ENCODE assay signal across 1 cellular context in genomic region chr20:23528867-23529431, GRCh38.
TF ChIP-seq lines count a peak whose summit lies in the region.

No MANE protein-coding gene starts in this region.

TF ChIP-seq in HCT116, 20 proteins besides CTCF, POLR2A, EP300 and RAD21:
- TF ChIP-seq ZFX (IDR thresholded peaks at IDR 0.05) (no peak), ZNF274 (IDR thresholded peaks at IDR 0.05; ENCODE audit: low read depth, low read length) (no peak), SIN3A (IDR thresholded peaks at IDR 0.05; ENCODE audit: low read depth) (no peak), FOSL1 (IDR thresholded peaks at IDR 0.05; ENCODE audit: low read depth) (peak; percentile 61; the same call in 1 of the 2 replicates), CBX3 (IDR thresholded peaks at IDR 0.05; ENCODE audit: low read depth) (0 out of 2 replicates have a peak, but pooled peaks have one; percentile 77), YY1 (IDR thresholded peaks at IDR 0.05; ENCODE audit: extremely low read depth, insufficient replicate concordance, low read depth, low read length) (no peak), JUND (IDR thresholded peaks at IDR 0.05) (peak; percentile 54; the same call in 1 of the 2 replicates), CEBPB (IDR thresholded peaks at IDR 0.05; ENCODE audit: low read depth) (no peak), SP1 (IDR thresholded peaks at IDR 0.05; ENCODE audit: low read depth) (peak; percentile 19; the same call in 1 of the 2 replicates)
- TF ChIP-seq, protein P1, sequence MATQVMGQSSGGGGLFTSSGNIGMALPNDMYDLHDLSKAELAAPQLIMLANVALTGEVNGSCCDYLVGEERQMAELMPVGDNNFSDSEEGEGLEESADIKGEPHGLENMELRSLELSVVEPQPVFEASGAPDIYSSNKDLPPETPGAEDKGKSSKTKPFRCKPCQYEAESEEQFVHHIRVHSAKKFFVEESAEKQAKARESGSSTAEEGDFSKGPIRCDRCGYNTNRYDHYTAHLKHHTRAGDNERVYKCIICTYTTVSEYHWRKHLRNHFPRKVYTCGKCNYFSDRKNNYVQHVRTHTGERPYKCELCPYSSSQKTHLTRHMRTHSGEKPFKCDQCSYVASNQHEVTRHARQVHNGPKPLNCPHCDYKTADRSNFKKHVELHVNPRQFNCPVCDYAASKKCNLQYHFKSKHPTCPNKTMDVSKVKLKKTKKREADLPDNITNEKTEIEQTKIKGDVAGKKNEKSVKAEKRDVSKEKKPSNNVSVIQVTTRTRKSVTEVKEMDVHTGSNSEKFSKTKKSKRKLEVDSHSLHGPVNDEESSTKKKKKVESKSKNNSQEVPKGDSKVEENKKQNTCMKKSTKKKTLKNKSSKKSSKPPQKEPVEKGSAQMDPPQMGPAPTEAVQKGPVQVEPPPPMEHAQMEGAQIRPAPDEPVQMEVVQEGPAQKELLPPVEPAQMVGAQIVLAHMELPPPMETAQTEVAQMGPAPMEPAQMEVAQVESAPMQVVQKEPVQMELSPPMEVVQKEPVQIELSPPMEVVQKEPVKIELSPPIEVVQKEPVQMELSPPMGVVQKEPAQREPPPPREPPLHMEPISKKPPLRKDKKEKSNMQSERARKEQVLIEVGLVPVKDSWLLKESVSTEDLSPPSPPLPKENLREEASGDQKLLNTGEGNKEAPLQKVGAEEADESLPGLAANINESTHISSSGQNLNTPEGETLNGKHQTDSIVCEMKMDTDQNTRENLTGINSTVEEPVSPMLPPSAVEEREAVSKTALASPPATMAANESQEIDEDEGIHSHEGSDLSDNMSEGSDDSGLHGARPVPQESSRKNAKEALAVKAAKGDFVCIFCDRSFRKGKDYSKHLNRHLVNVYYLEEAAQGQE (IDR thresholded peaks at IDR 0.05; ENCODE audit: low read depth): no peak
- TF ChIP-seq, protein P2, sequence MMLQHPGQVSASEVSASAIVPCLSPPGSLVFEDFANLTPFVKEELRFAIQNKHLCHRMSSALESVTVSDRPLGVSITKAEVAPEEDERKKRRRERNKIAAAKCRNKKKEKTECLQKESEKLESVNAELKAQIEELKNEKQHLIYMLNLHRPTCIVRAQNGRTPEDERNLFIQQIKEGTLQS (IDR thresholded peaks at IDR 0.05): no peak
- TF ChIP-seq, protein P3, sequence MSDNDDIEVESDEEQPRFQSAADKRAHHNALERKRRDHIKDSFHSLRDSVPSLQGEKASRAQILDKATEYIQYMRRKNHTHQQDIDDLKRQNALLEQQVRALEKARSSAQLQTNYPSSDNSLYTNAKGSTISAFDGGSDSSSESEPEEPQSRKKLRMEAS (IDR thresholded peaks at IDR 0.05): no peak
